ENCODE assay signal across 40 cellular contexts in the genomic region with DNA sequence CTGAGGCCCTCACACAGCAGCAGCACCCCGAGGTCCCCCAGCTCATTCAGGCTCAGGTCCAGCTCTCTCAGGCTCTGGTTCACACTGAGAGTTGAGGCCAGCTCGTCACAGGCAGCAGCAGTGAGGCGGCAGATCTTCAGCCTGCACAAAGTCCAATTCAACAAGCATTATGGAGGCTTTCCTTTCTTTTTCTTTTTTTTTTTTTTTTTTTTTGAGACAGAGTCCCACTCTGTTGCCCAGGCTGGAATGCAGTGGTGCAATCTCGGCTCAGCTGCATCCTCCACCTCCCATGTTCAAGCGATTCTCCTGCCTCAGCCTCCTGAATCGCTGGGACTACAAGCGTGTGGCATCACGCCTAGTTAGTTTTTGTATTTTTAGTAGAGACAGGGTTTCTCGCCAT. TPM values are rescaled to one million over a fixed set of nuclear protein-coding genes. Genes with fewer than 3 reads are reported as not detected.
"Had no signal": no experiment of that assay in that cellular context is flagged by ENCODE, and none has a peak within 500 bp of the region (broad histone marks: within the 10 kb centered on the region; RNA-seq: fewer than 3 reads in every experiment).

No MANE protein-coding gene starts in this region.

- H3K9me3 ChIP-seq: MG63 had no signal

- H3K4me3 ChIP-seq: MG63 had no signal

- H3K36me3 ChIP-seq: MG63 had no signal

- DNase-seq: Karpas-422, Kasumi-1, MG63, MM.1S, MV-4-11, NCI-H1048, NCI-H1092, NCI-H1092 treated with DMSO at 0.1 percent for 48 hours, NCI-H1105, NCI-H1105 treated with DMSO at 0.1 percent for 48 hours, NCI-H1417, NCI-H1417 treated with DMSO at 0.1 percent for 48 hours, NCI-H1436, NCI-H1436 treated with DMSO at 0.1 percent for 48 hours, NCI-H146, NCI-H1694, NCI-H1694 treated with DMSO at 0.1 percent for 48 hours, NCI-H187, NCI-H187 treated with DMSO at 0.1 percent for 48 hours, NCI-H1930, NCI-H2029, NCI-H2029 treated with DMSO at 0.1 percent for 48 hours, NCI-H2081, NCI-H2081 treated with DMSO at 0.1 percent for 48 hours, NCI-H2107, NCI-H2171, NCI-H2171 treated with DMSO at 0.1 percent for 48 hours, NCI-H2227 treated with DMSO at 0.1 percent for 48 hours, NCI-H226, NCI-H345, NCI-H446, NCI-H446 treated with DMSO at 0.1 percent for 48 hours, NCI-H510A, NCI-H510A treated with DMSO at 0.1 percent for 48 hours, NCI-H524, NCI-H524 treated with DMSO at 0.1 percent for 48 hours had no signal

- H3K27me3 ChIP-seq: MG63 had no signal

RNA-seq across cellular contexts. Expression of gene NLRP12, which starts 22.9 kb away (rescaled TPM):
- total RNA-seq: LHCN-M2, M059J, MCF 10A, NCI-H460 had no signal
